ENCODE assay signal across 14 cellular contexts in genomic region chrX:101478366-101478765, GRCh38.
"Had no signal": no experiment of that assay in that cellular context is flagged by ENCODE, and none has a peak within 500 bp of the region (broad histone marks: within the 10 kb centered on the region; RNA-seq: fewer than 3 reads in every experiment).

No MANE protein-coding gene starts in this region.

- H3K4me3 ChIP-seq: lung, mucosa of descending colon had no signal

- H3K9me3 ChIP-seq: mucosa of descending colon had no signal

- ATAC-seq: activated naive CD8-positive, alpha-beta T cell treated with anti-CD3 and anti-CD28 coated beads, Interleukin-2, amount 50 U/mL, for 24 hours; effector memory CD8-positive, alpha-beta T cell; left colon; mucosa of descending colon had no signal

- DNase-seq: activated CD4-positive, alpha-beta T cell treated with anti-CD3 and anti-CD28 coated beads, Interleukin-2, amount 10 ng/mL, durations not matched to agents 24 days and 14 days; activated CD8-positive, alpha-beta memory T cell treated with anti-CD3 and anti-CD28 coated beads for 24 hours; activated naive CD4-positive, alpha-beta T cell treated with Interleukin-2 at 50 U/mL for 16 hours; activated naive CD8-positive, alpha-beta T cell treated with anti-CD3 and anti-CD28 coated beads, Interleukin-2, amount 50 U/mL, for 24 hours; central memory CD4-positive, alpha-beta T cell; effector memory CD8-positive, alpha-beta T cell; erythroblast; glutamatergic neuron; immature natural killer cell; left colon; mucosa of descending colon; stimulated activated CD4-positive, alpha-beta T cell treated with anti-CD3 and anti-CD28 coated beads, Interleukin-2, amount 100 ng/mL, for 48 hours; stimulated activated CD8-positive, alpha-beta memory T cell treated with anti-CD3 and anti-CD28 coated beads, Interleukin-4, amount 100 ng/mL, for 48 hours had no signal
